In genomic region chr19:36113895-36114762, GRCh38 we compare ENCODE assay signal across 8 cellular contexts. TPM values are rescaled to one million over a fixed set of nuclear protein-coding genes. Genes with fewer than 3 reads are reported as not detected.
DNase-seq lines count a peak whose midpoint lies in the region; ATAC-seq and TF ChIP-seq lines count a peak whose summit lies in the region.

No MANE protein-coding gene starts in this region.

- peak overlapping the region; percentile 91 for H3K4me3 ChIP-seq in HFF-Myc (replicated peaks; ENCODE audit: low read depth, low read length)
- peak overlapping the region; percentile 69 for H3K4me3 ChIP-seq in SJSA1
- H3K4me3 ChIP-seq in colonic mucosa: peak overlapping the region; percentile 75
- peak overlapping the region; percentile 54 to 87 for H3K4me3 ChIP-seq in testis

- no peaks in the 10 kb centered on the region for H3K9me3 ChIP-seq in SJSA1 (replicated peaks)
- H3K9me3 ChIP-seq in colonic mucosa: no peaks in the 10 kb centered on the region
- no peaks in the 10 kb centered on the region for H3K9me3 ChIP-seq in testis

- no peak for TF ChIP-seq POLR2A in testis (IDR thresholded peaks at IDR 0.05)

- DNase-seq in DMS53 treated with DMSO at 0.1 percent for 48 hours (lab: John Stamatoyannopoulos, UW; ENCODE audit: unreplicated experiment) (peak; percentile 38), HFF-Myc (ENCODE audit: extremely low read depth, low read depth) (no peak), SJSA1 (ENCODE audit: low read depth in 1 of 2, low spot score in 2 of 2) (no peak), colonic mucosa (no peak), memory B cell (ENCODE audit: low spot score in 2 of 2) (peak; percentile 16 to 22), testis (peak; percentile 32), AML-193 (lab: John Stamatoyannopoulos, UW) (no peak)

- intact Hi-C loops in colonic mucosa (cut with DNase I): loop anchor here (10.0 kb wide), 2 partner anchors 59 to 99 kb away; partner anchors contain the start of genes ALKBH6, THAP8 and WDR62
- intact Hi-C loops in testis (cut with DNase I; ENCODE audit: low total_unique reads): no loop called here

- peaks cover 19% of the 10 kb centered on the region for H3K4me1 ChIP-seq in SJSA1 (replicated peaks)
- peaks cover 13% of the 10 kb centered on the region for H3K4me1 ChIP-seq in colonic mucosa
- peaks cover 15% of the 10 kb centered on the region for H3K4me1 ChIP-seq in testis

- H3K27me3 Mint-ChIP-seq in memory B cell: no peaks in the 10 kb centered on the region

- H3K36me3 ChIP-seq in SJSA1 (peaks cover 55% of the 10 kb centered on the region), colonic mucosa (no peaks in the 10 kb centered on the region), testis (ENCODE audit: low read depth, missing control alignments) (no peaks in the 10 kb centered on the region)

- H3K27ac Mint-ChIP-seq in memory B cell: peak overlapping the region; percentile 98

- H3K36me3 Mint-ChIP-seq in memory B cell: peaks cover 13% of the 10 kb centered on the region

- H3K27me3 ChIP-seq in SJSA1 (replicated peaks) (no peaks in the 10 kb centered on the region), colonic mucosa (no peaks in the 10 kb centered on the region), testis (no peaks in the 10 kb centered on the region)

- no peaks in the 10 kb centered on the region for H3K9me3 Mint-ChIP-seq in memory B cell

- WGBS in testis, 2 donors: 4 to 5% methylated on average over 38 to 49 of the region's 49 CpGs

- peak overlapping the region; percentile 92 for H3K4me3 Mint-ChIP-seq in memory B cell

- H3K27ac ChIP-seq in SJSA1 (peak overlapping the region; percentile 52), colonic mucosa (peak overlapping the region; percentile 68), testis (peak overlapping the region; percentile 29 to 77)

- peak; percentile 2 for TF ChIP-seq CTCF in HFF-Myc (IDR thresholded peaks at IDR 0.05; ENCODE audit: low read depth, low read length, missing control alignments)
- no peak for TF ChIP-seq CTCF in colonic mucosa (IDR thresholded peaks at IDR 0.05)
- TF ChIP-seq CTCF in testis (IDR thresholded peaks at IDR 0.05): no peak

- peaks cover 25% of the 10 kb centered on the region for H3K4me1 Mint-ChIP-seq in memory B cell

- ATAC-seq in memory B cell (ENCODE audit: low read depth): no peak
- no peak for ATAC-seq in GM21390 (IDR thresholded peaks at IDR 0.05; ENCODE audit: unreplicated experiment)

- peak overlapping the region; percentile 86 to 98 for H3K9ac ChIP-seq in colonic mucosa (ENCODE audit: low read depth in 2 of 2, low read length in 2 of 2)

RNA-seq across cellular contexts. Expression of gene POLR2I, which starts 0.5 kb away (rescaled TPM):
- 44.8 and 91.0 TPM in 2 replicates for total RNA-seq in SJSA1 (2014; rRNA removed; shearing (Covaris generic))
- 10 to 100 TPM; 41.6 to 94.0 TPM for total RNA-seq in colonic mucosa
- 100 to 1,000 TPM; 106 to 116 TPM for total RNA-seq in testis
- polyA plus RNA-seq in testis (ENCODE audit: insufficient read depth, low read depth, low replicate concordance): 307 TPM

RNA-seq across cellular contexts. Expression of gene TBCB, which starts 1.1 kb away (rescaled TPM):
- total RNA-seq in SJSA1 (2014; rRNA removed; shearing (Covaris generic)): 305 and 427 TPM in 2 replicates
- total RNA-seq in colonic mucosa (100 to 1,000 TPM in 1 of 2 donors, 10 to 100 TPM in 1; 82.3 to 115 TPM), testis (100 to 1,000 TPM; 177 to 226 TPM)
- 195 TPM for polyA plus RNA-seq in testis (ENCODE audit: insufficient read depth, low read depth, low replicate concordance)

RNA-seq across cellular contexts. Expression of gene OVOL3, which starts 3.2 kb away (rescaled TPM):
- total RNA-seq in SJSA1 (2014; rRNA removed; shearing (Covaris generic)): not detected in 2 replicates
- total RNA-seq in colonic mucosa: not detected
- total RNA-seq in testis: 1 to 10 TPM; 3.3 to 3.4 TPM
- polyA plus RNA-seq in testis (ENCODE audit: insufficient read depth, low read depth, low replicate concordance): 2.6 TPM

RNA-seq across cellular contexts. Expression of gene CAPNS1, which starts 25.7 kb away (rescaled TPM):
- total RNA-seq in SJSA1 (2014; rRNA removed; shearing (Covaris generic)): 241 and 466 TPM in 2 replicates
- 100 to 1,000 TPM; 677 to 794 TPM for total RNA-seq in colonic mucosa
- 100 to 1,000 TPM; 147 to 190 TPM for total RNA-seq in testis
- polyA plus RNA-seq in testis (ENCODE audit: insufficient read depth, low read depth, low replicate concordance): 957 TPM

RNA-seq across cellular contexts. Expression of gene COX7A1, which starts 38.1 kb away (rescaled TPM):
- not detected in 2 replicates for total RNA-seq in SJSA1 (2014; rRNA removed; shearing (Covaris generic))
- total RNA-seq in colonic mucosa: 10 to 100 TPM in 1 of 2 donors, 1 to 10 TPM in 1; 8.2 to 17.1 TPM
- 1 to 10 TPM in 1 of 2 donors, under 1 TPM in 1; 0.79 to 4.8 TPM for total RNA-seq in testis
- 25.4 TPM for polyA plus RNA-seq in testis (ENCODE audit: insufficient read depth, low read depth, low replicate concordance)

Comparison
In these comparisons a context has a peak if more than half of its experiments do, and no peak if none do; other contexts are left out.
1. DNase-seq: peak in DMS53 treated with DMSO at 0.1 percent for 48 hours (single experiment), memory B cell (2 of 2) and testis (single experiment); none in HFF-Myc (single experiment), SJSA1 (0 of 2), colonic mucosa (single experiment) and AML-193 (0 of 2).
2. Peak in every context shown above with its lines, with median percentiles within 50 percentile points of each other: H3K4me3 ChIP-seq and H3K27ac ChIP-seq.